ENCODE assay signal across 9 cellular contexts in the genomic region with DNA sequence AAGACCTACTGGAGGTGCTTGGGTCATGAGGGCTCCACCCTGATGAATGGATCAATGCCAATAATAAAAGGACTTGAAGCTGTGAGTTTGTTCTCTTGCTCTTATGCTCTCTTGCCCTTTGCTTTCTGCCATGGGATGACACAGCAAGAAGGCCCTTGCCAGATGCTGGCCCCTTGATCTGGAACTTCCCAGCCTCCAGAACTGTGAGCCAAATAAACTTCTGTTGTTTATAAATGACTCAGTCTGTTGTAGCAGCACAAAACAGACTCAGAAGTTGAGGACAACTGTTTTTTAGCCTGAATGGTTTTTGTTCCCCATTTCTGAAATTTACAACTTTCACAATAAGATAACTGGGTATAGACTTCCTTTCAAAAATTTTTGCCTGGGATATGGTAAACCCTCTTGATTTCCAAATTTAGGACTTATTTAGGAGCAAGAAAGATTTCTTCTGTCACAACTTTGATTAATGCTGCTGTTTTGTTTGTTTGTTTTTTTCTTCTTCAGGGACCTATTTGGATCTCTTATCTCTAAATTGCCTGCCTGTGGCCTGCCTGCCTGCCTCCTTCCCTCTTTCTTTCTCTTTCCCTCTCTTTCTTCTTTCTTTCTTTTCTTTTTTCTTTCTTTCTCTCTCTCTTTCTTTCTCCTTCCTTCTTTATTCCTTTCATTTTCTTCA. TPM values are rescaled to one million over a fixed set of nuclear protein-coding genes. Genes with fewer than 3 reads are reported as not detected.
DNase-seq lines count a peak whose midpoint lies in the region; ATAC-seq and TF ChIP-seq lines count a peak whose summit lies in the region.
"Had no signal": no experiment of that assay in that cellular context is flagged by ENCODE, and none has a peak within 500 bp of the region (broad histone marks: within the 10 kb centered on the region; RNA-seq: fewer than 3 reads in every experiment).

No MANE protein-coding gene starts in this region.

- no peak for TF ChIP-seq POLR2A in esophagus muscularis mucosa (IDR thresholded peaks at IDR 0.05; ENCODE audit: low read depth)
- TF ChIP-seq POLR2A in vagina (IDR thresholded peaks at IDR 0.05): no peak

- TF ChIP-seq CTCF in AG04450 (IDR thresholded peaks at IDR 0.05; ENCODE audit: low read depth, low read length): no peak
- TF ChIP-seq CTCF in esophagus muscularis mucosa (IDR thresholded peaks at IDR 0.05): no peak
- no peak for TF ChIP-seq CTCF in vagina (IDR thresholded peaks at IDR 0.05)

- peak; percentile 80 for ATAC-seq in GM19455 (IDR thresholded peaks at IDR 0.05; ENCODE audit: unreplicated experiment)
- peak; percentile 89 for ATAC-seq in HG03442 (IDR thresholded peaks at IDR 0.05; ENCODE audit: unreplicated experiment)
- ATAC-seq: psoas muscle had no signal

- H3K4me3 ChIP-seq in AG04450 (ENCODE audit: low read depth, low read length) (no peak overlapping the region), esophagus muscularis mucosa (no peak overlapping the region), vagina (no peak overlapping the region)
- H3K4me3 ChIP-seq: psoas muscle had no signal

- POLR2A ChIA-PET in AG04450 (lab: Yijun Ruan, JAX): no interaction called here
- POLR2A ChIA-PET in HEK293T (lab: Yijun Ruan, JAX): no interaction called here

- H3K9me3 ChIP-seq in AG04450 (ENCODE audit: control insufficient read depth, insufficient read depth, low read length) (no peaks in the 10 kb centered on the region), esophagus muscularis mucosa (no peaks in the 10 kb centered on the region), vagina (no peaks in the 10 kb centered on the region)
- H3K9me3 ChIP-seq: psoas muscle had no signal

- H3K4me1 ChIP-seq in esophagus muscularis mucosa: peaks cover 0 to 24% (median 14%) of the 10 kb centered on the region in 4 donors
- peaks cover 13% of the 10 kb centered on the region for H3K4me1 ChIP-seq in vagina
- H3K4me1 ChIP-seq: psoas muscle had no signal

- H3K27ac ChIP-seq in AG04450 (ENCODE audit: low read depth, low read length) (no peak overlapping the region), esophagus muscularis mucosa (replicated peaks in 1 of 4) (peak overlapping the region; percentile 48 to 58 (median 52)), vagina (peak overlapping the region; percentile 27)
- H3K27ac ChIP-seq: psoas muscle had no signal

- DNase-seq in AG04450 (ENCODE audit: low read depth, low spot score): peak; percentile 1
- no peak for DNase-seq in esophagus muscularis mucosa (ENCODE audit: extremely low spot score)
- no peak for DNase-seq in vagina (ENCODE audit: extremely low spot score in 2 of 2)
- no peak for DNase-seq in NCI-H2196 (lab: John Stamatoyannopoulos, UW; ENCODE audit: unreplicated experiment)
- DNase-seq in midbrain (lab: John Stamatoyannopoulos, UW): no peak
- no peak for DNase-seq in HEK293T (ENCODE audit: extremely low spot score)

- intact Hi-C loops in esophagus muscularis mucosa (cut with DNase I) (no loop called here), vagina (cut with DNase I) (no loop called here)

- TF ChIP-seq EP300 in esophagus muscularis mucosa (IDR thresholded peaks at IDR 0.05): no peak

- H3K36me3 ChIP-seq in esophagus muscularis mucosa (no peaks in the 10 kb centered on the region), vagina (no peaks in the 10 kb centered on the region)

- peaks cover 2% of the 10 kb centered on the region for H3K27me3 ChIP-seq in AG04450 (ENCODE audit: control insufficient read depth, insufficient read depth, low read length)
- no peaks in the 10 kb centered on the region for H3K27me3 ChIP-seq in esophagus muscularis mucosa
- no peaks in the 10 kb centered on the region for H3K27me3 ChIP-seq in vagina

- CTCF ChIA-PET in AG04450 (lab: Charles Lee) (no interaction called here), HEK293T (lab: Yijun Ruan, JAX) (no interaction called here)

TF ChIP-seq in HEK293T, 16 proteins besides CTCF, POLR2A, EP300 and RAD21:
- TF ChIP-seq, protein P1, sequence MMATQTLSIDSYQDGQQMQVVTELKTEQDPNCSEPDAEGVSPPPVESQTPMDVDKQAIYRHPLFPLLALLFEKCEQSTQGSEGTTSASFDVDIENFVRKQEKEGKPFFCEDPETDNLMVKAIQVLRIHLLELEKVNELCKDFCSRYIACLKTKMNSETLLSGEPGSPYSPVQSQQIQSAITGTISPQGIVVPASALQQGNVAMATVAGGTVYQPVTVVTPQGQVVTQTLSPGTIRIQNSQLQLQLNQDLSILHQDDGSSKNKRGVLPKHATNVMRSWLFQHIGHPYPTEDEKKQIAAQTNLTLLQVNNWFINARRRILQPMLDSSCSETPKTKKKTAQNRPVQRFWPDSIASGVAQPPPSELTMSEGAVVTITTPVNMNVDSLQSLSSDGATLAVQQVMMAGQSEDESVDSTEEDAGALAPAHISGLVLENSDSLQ (IDR thresholded peaks at IDR 0.05): no peak
- TF ChIP-seq FOXM1 (IDR thresholded peaks at IDR 0.05; ENCODE audit: borderline replicate concordance) (no peak), ARNT (IDR thresholded peaks at IDR 0.05) (no peak), CTBP1 (IDR thresholded peaks at IDR 0.05; ENCODE audit: borderline replicate concordance) (no peak), NFRKB (IDR thresholded peaks at IDR 0.05) (no peak), ELF4 (IDR thresholded peaks at IDR 0.05) (no peak), FOXA1 (IDR thresholded peaks at IDR 0.05) (no peak), SP1 (IDR thresholded peaks at IDR 0.05) (no peak), FOXK2 (IDR thresholded peaks at IDR 0.05) (no peak), TARDBP (IDR thresholded peaks at IDR 0.05) (no peak), SUZ12 (IDR thresholded peaks at IDR 0.05) (no peak), L3MBTL2 (conservative IDR thresholded peaks at IDR 0.05) (no peak), ZNF384 (IDR thresholded peaks at IDR 0.05) (no peak), BHLHE40 (IDR thresholded peaks at IDR 0.05; ENCODE audit: borderline replicate concordance) (no peak), HDGF (IDR thresholded peaks at IDR 0.05; ENCODE audit: borderline replicate concordance) (no peak)

RNA-seq across cellular contexts. Expression of a gene that starts 12.1 kb away (rescaled TPM):
- polyA plus RNA-seq in AG04450 (2011; rRNA removed): 0.06 and 0.07 TPM in 2 replicates
- 0.09 TPM in 1 of 2 replicates, not detected in the other for polyA minus RNA-seq in AG04450 (2011; rRNA and poly(A)+ RNA removed)
- total RNA-seq in esophagus muscularis mucosa (10 to 100 TPM; 27.3 to 33.4 (median 31.4) TPM), vagina (17.7 TPM)
